Comparison of ENCODE assay signal across 12 cellular contexts in genomic region chr1:12052997-12053686, GRCh38. TPM values are rescaled to one million over a fixed set of nuclear protein-coding genes. Genes with fewer than 3 reads are reported as not detected.
DNase-seq lines count a peak whose midpoint lies in the region; ATAC-seq and TF ChIP-seq lines count a peak whose summit lies in the region.
"Had no signal": no experiment of that assay in that cellular context is flagged by ENCODE, and none has a peak within 500 bp of the region (broad histone marks: within the 10 kb centered on the region; RNA-seq: fewer than 3 reads in every experiment).

No MANE protein-coding gene starts in this region.

- H3K4me1 Mint-ChIP-seq in neural progenitor cell: peaks cover 25% of the 10 kb centered on the region

- POLR2A ChIA-PET in HCT116 (lab: Charles Lee): no interaction called here

- H3K4me1 ChIP-seq in HCT116 (ENCODE audit: control insufficient read depth in 1 of 2, insufficient read depth in 2 of 2, low read length in 2 of 2) (peaks cover 11 to 25% of the 10 kb centered on the region in 2 experiments), neural progenitor cell (peaks cover 6% of the 10 kb centered on the region)

- TF ChIP-seq POLR2A in HCT116 (IDR thresholded peaks at IDR 0.05; ENCODE audit: borderline replicate concordance, extremely low read depth, insufficient read depth, insufficient read length): no peak

- no peaks in the 10 kb centered on the region for H3K36me3 ChIP-seq in HCT116 (ENCODE audit: control insufficient read depth in 1 of 2, insufficient read depth in 2 of 2, low read length in 2 of 2)
- no peaks in the 10 kb centered on the region for H3K36me3 ChIP-seq in neural progenitor cell

- no peaks in the 10 kb centered on the region for H3K9me2 ChIP-seq in HCT116 (ENCODE audit: insufficient read depth)

- peak overlapping the region; percentile 57 for H3K27ac Mint-ChIP-seq in neural progenitor cell

- H3K4me3 ChIP-seq in HCT116 (replicated peaks in 1 of 2; ENCODE audit: low read depth in 1 of 2, low read length in 2 of 2) (no peak overlapping the region), neural progenitor cell (no peak overlapping the region)

- intact Hi-C loops in HCT116 (cut with micrococcal nuclease): no loop called here

- H3K27ac ChIP-seq in HCT116 (ENCODE audit: low read depth, low read length) (no peak overlapping the region), neural progenitor cell (no peak overlapping the region)
- H3K27ac ChIP-seq: epithelial cell of prostate had no signal

- H4K20me1 ChIP-seq in HCT116 (ENCODE audit: insufficient read depth): no peaks in the 10 kb centered on the region
- H4K20me1 ChIP-seq in neural progenitor cell (ENCODE audit: low read depth): no peaks in the 10 kb centered on the region

- H3F3A ChIP-seq in neural progenitor cell (ENCODE audit: low read depth): peaks cover 5% of the 10 kb centered on the region

- CTCF ChIA-PET in HCT116 (lab: Charles Lee): no interaction called here

- no peak overlapping the region for H3K4me2 ChIP-seq in HCT116 (ENCODE audit: low read length)
- H3K4me2 ChIP-seq in neural progenitor cell: no peak overlapping the region

- H3K9me3 Mint-ChIP-seq in neural progenitor cell: no peaks in the 10 kb centered on the region

- H3K4me3 Mint-ChIP-seq in neural progenitor cell: no peak overlapping the region

- no peaks in the 10 kb centered on the region for H3K79me2 ChIP-seq in HCT116 (ENCODE audit: insufficient read depth, low read length)
- H3K79me2 ChIP-seq in neural progenitor cell (ENCODE audit: low read depth): no peaks in the 10 kb centered on the region

- H3K9me3 ChIP-seq in HCT116 (ENCODE audit: control insufficient read depth in 1 of 2, insufficient read depth in 1 of 2, low read depth in 1 of 2, low read length in 2 of 2) (no peaks in the 10 kb centered on the region), neural progenitor cell (ENCODE audit: low read depth) (no peaks in the 10 kb centered on the region)

- DNase-seq in C1 segment of cervical spinal cord (lab: John Stamatoyannopoulos, UW) (peak in 9 of 14 donors; percentile 9 to 73 (median 19)), HCT116 (ENCODE audit: low read depth, low spot score) (no peak), cerebellum (ENCODE audit: low spot score) (peak; percentile 79), neural progenitor cell (ENCODE audit: low spot score) (no peak), T1000 (lab: John Stamatoyannopoulos, UW) (no peak), T-helper 9 cell (no peak), H4 (ENCODE audit: low spot score) (no peak), COLO829 (ENCODE audit: low spot score) (no peak)
- DNase-seq: activated CD4-positive, alpha-beta T cell treated with anti-CD3 and anti-CD28 coated beads, Interleukin-2, amount 50 U/mL, for 4 hours; NCI-H1694 treated with DMSO at 0.1 percent for 48 hours had no signal

- RAD21 ChIA-PET in HCT116 (lab: Charles Lee; ENCODE audit: low non-redundant PET in 1 of 2, low total read pairs in 2 of 2, uncharacterized antibody in 2 of 2, unreplicated experiment in 2 of 2): no interaction called here

- H3K27me3 ChIP-seq in HCT116 (ENCODE audit: insufficient read depth, low read length): no peaks in the 10 kb centered on the region
- H3K27me3 ChIP-seq in neural progenitor cell: peaks cover 1% of the 10 kb centered on the region

- H2AFZ ChIP-seq in HCT116 (ENCODE audit: low read depth, low read length, poor library complexity, severe bottlenecking) (no peak overlapping the region), neural progenitor cell (replicated peaks) (no peak overlapping the region)

- H3K36me3 Mint-ChIP-seq in neural progenitor cell: no peaks in the 10 kb centered on the region

- no peak overlapping the region for H3K9ac ChIP-seq in HCT116 (ENCODE audit: low read length)
- H3K9ac ChIP-seq in neural progenitor cell: no peak overlapping the region

- TF ChIP-seq CTCF in HCT116 (IDR thresholded peaks at IDR 0.05 in 2 of 3, conservative IDR thresholded peaks at IDR 0.05 in 1 of 3; ENCODE audit: borderline replicate concordance in 1 of 3, insufficient read depth in 1 of 3, low read depth in 2 of 3, low read length in 2 of 3): 0 out of 6 replicates have a peak, but pooled peaks of 2 of the 3 experiments have one; percentile 7 to 11
- no peak for TF ChIP-seq CTCF in neural progenitor cell (IDR thresholded peaks at IDR 0.05)

- peaks cover 10% of the 10 kb centered on the region for H3K27me3 Mint-ChIP-seq in neural progenitor cell (ENCODE audit: insufficient read depth, low read depth)

- ATAC-seq in HCT116: no peak

- no TSS peak for BruUV-seq in HCT116 (replicated peaks; lab: Mats Ljungman, UMichigan)

- no peak for TF ChIP-seq RAD21 in HCT116 (IDR thresholded peaks at IDR 0.05; ENCODE audit: low read depth)

TF ChIP-seq in HCT116, 20 proteins besides CTCF, POLR2A, EP300 and RAD21:
- TF ChIP-seq EGR1 (IDR thresholded peaks at IDR 0.05; ENCODE audit: low read depth): no peak
- no peak for TF ChIP-seq ZNF274 (IDR thresholded peaks at IDR 0.05; ENCODE audit: low read depth, low read length)
- TF ChIP-seq ZBTB33 (IDR thresholded peaks at IDR 0.05; ENCODE audit: extremely low read depth, insufficient replicate concordance, low read length): no peak
- no peak for TF ChIP-seq TCF7L2 (IDR thresholded peaks at IDR 0.05; ENCODE audit: borderline replicate concordance, extremely low read depth, insufficient read depth, insufficient read length)
- TF ChIP-seq EZH2 (IDR thresholded peaks at IDR 0.05): no peak
- no peak for TF ChIP-seq JUND (IDR thresholded peaks at IDR 0.05)
- no peak for TF ChIP-seq CBX3 (IDR thresholded peaks at IDR 0.05; ENCODE audit: low read depth)
- no peak for TF ChIP-seq MAX (IDR thresholded peaks at IDR 0.05)
- no peak for TF ChIP-seq EZH2phosphoT487 (IDR thresholded peaks at IDR 0.05; ENCODE audit: borderline replicate concordance)
- TF ChIP-seq REST (IDR thresholded peaks at IDR 0.05; ENCODE audit: low read depth): no peak
- TF ChIP-seq ATF3 (IDR thresholded peaks at IDR 0.05): no peak
- no peak for TF ChIP-seq FOSL1 (IDR thresholded peaks at IDR 0.05; ENCODE audit: low read depth)
- TF ChIP-seq ELF1 (IDR thresholded peaks at IDR 0.05; ENCODE audit: borderline replicate concordance, low read depth): no peak

RNA-seq across cellular contexts. Expression of gene TNFRSF8, which starts 10.0 kb away (rescaled TPM):
- total RNA-seq in HCT116 (2021; ENCODE audit: unreplicated experiment) (0.17 TPM), cerebellum (0.54 TPM), neural progenitor cell (ENCODE audit: low replicate concordance) (not detected in 2 replicates)
- polyA plus RNA-seq in HCT116 (2012): 0.09 and 0.10 TPM in 2 replicates
- total RNA-seq in H4 (2014; rRNA removed; shearing (Covaris generic)): 0.02 TPM in 1 of 2 replicates, not detected in the other
- total RNA-seq: renal cortical epithelial cell had no signal

RNA-seq across cellular contexts. Expression of gene MIIP, which starts 33.8 kb away (rescaled TPM):
- total RNA-seq in HCT116 (2021; ENCODE audit: unreplicated experiment) (39.6 TPM), cerebellum (24.5 TPM), neural progenitor cell (ENCODE audit: low replicate concordance) (26.3 and 83.4 TPM in 2 replicates)
- 45.1 and 45.2 TPM in 2 replicates for polyA plus RNA-seq in HCT116 (2012)
- total RNA-seq in H4 (2014; rRNA removed; shearing (Covaris generic)): 15.3 and 18.6 TPM in 2 replicates

Comparison
In these comparisons a context has a peak if more than half of its experiments do, and no peak if none do; other contexts are left out.
1. DNase-seq: peak in C1 segment of cervical spinal cord (9 of 14) and cerebellum (single experiment); none in HCT116 (single experiment), neural progenitor cell (single experiment), T1000 (single experiment), T-helper 9 cell (single experiment), H4 (single experiment) and COLO829 (single experiment).